Comparison of ENCODE assay signal across 8 cellular contexts in genomic region chr12:70733385-70733784, GRCh38.
DNase-seq lines count a peak whose midpoint lies in the region; ATAC-seq and TF ChIP-seq lines count a peak whose summit lies in the region.

No MANE protein-coding gene starts in this region.

- peaks cover 0 to 3% of the 10 kb centered on the region in 2 donors for H3K9me3 ChIP-seq in neuronal stem cell (replicated peaks in 1 of 2; ENCODE audit: control insufficient read depth in 2 of 2, insufficient read depth in 1 of 2, low read depth in 1 of 2, low read length in 2 of 2)

- H3K9ac ChIP-seq in neuronal stem cell (ENCODE audit: low read depth, low read length, poor library complexity), result no peak overlapping the region

- no peak overlapping the region for H2BK15ac ChIP-seq in neuronal stem cell (ENCODE audit: low read length)

- no peak overlapping the region for H2AFZ ChIP-seq in neuronal stem cell (ENCODE audit: low read length)

- H3K36me3 ChIP-seq in neuronal stem cell (replicated peaks in 1 of 2; ENCODE audit: control insufficient read depth in 2 of 2, insufficient read depth in 2 of 2, low read length in 2 of 2), result no peaks in the 10 kb centered on the region

- WGBS in neuronal stem cell (ENCODE audit: extremely low coverage in 2 of 2, insufficient read length in 2 of 2, insufficient replicate concordance in 1 of 2), 2 donors, result no CpG with 5 or more reads among the region's 4 CpGs

- no peak overlapping the region for H3K4me2 ChIP-seq in neuronal stem cell (ENCODE audit: insufficient read depth, low read length, poor library complexity, severe bottlenecking)

- no peak overlapping the region for H3K4me3 Mint-ChIP-seq in activated naive CD8-positive, alpha-beta T cell treated with anti-CD3 and anti-CD28 coated beads, Interleukin-2, amount 50 U/mL, for 24 hours

- H3K23ac ChIP-seq in neuronal stem cell (ENCODE audit: low read depth, low read length, poor library complexity), result no peak overlapping the region

- H2BK12ac ChIP-seq in neuronal stem cell (ENCODE audit: low read length), result no peak overlapping the region

- no peak overlapping the region for H3K4ac ChIP-seq in neuronal stem cell (ENCODE audit: low read length)

- H3K27me3 Mint-ChIP-seq in activated naive CD8-positive, alpha-beta T cell treated with anti-CD3 and anti-CD28 coated beads, Interleukin-2, amount 50 U/mL, for 24 hours, result peaks cover 5% of the 10 kb centered on the region

- no peaks in the 10 kb centered on the region for H3K4me1 Mint-ChIP-seq in activated naive CD8-positive, alpha-beta T cell treated with anti-CD3 and anti-CD28 coated beads, Interleukin-2, amount 50 U/mL, for 24 hours

- no peak overlapping the region for H2BK120ac ChIP-seq in neuronal stem cell (ENCODE audit: low read depth, low read length)

- no peak overlapping the region for H4K91ac ChIP-seq in neuronal stem cell (ENCODE audit: low read depth, low read length, poor library complexity)

- no peaks in the 10 kb centered on the region for H3K4me1 ChIP-seq in neuronal stem cell (ENCODE audit: control insufficient read depth in 2 of 2, insufficient read depth in 1 of 2, low read depth in 1 of 2, low read length in 2 of 2)

- no peak overlapping the region for H4K8ac ChIP-seq in neuronal stem cell (ENCODE audit: low read depth, low read length)

- no peak overlapping the region for H3K27ac Mint-ChIP-seq in activated naive CD8-positive, alpha-beta T cell treated with anti-CD3 and anti-CD28 coated beads, Interleukin-2, amount 50 U/mL, for 24 hours

- H3K79me1 ChIP-seq in neuronal stem cell (ENCODE audit: low read depth, low read length), result no peaks in the 10 kb centered on the region

- no peak overlapping the region for H2BK5ac ChIP-seq in neuronal stem cell (ENCODE audit: low read length)

- H3K27ac ChIP-seq in neuronal stem cell (replicated peaks; ENCODE audit: low read length), result no peak overlapping the region

- TF ChIP-seq CTCF in fibroblast of mammary gland (conservative IDR thresholded peaks at IDR 0.05; ENCODE audit: control insufficient read depth, insufficient read depth, low read depth, low read length), result peak; percentile 88

- H3K9me3 Mint-ChIP-seq in activated naive CD8-positive, alpha-beta T cell treated with anti-CD3 and anti-CD28 coated beads, Interleukin-2, amount 50 U/mL, for 24 hours, result no peaks in the 10 kb centered on the region

- H3K18ac ChIP-seq in neuronal stem cell (ENCODE audit: low read length), result no peak overlapping the region

- H2AK5ac ChIP-seq in neuronal stem cell (ENCODE audit: low read depth, low read length), result no peak overlapping the region

- ATAC-seq in GM18511 (IDR thresholded peaks at IDR 0.05; ENCODE audit: unreplicated experiment), result peak; percentile 94
- ATAC-seq in HG02840 (IDR thresholded peaks at IDR 0.05; ENCODE audit: low FRiP score, unreplicated experiment), result peak; percentile 89
- ATAC-seq in SK-N-SH treated with all-trans-retinoic acid at 6 μM for 48 hours, result peak; percentile 94
- no peak for ATAC-seq in activated naive CD8-positive, alpha-beta T cell treated with anti-CD3 and anti-CD28 coated beads, Interleukin-2, amount 50 U/mL, for 24 hours

- no peaks in the 10 kb centered on the region for H3K27me3 ChIP-seq in neuronal stem cell (ENCODE audit: control insufficient read depth in 3 of 3, insufficient read depth in 3 of 3, low read depth in 1 of 3, low read length in 3 of 3)

- H3K4me3 ChIP-seq in fibroblast of mammary gland (ENCODE audit: control insufficient read depth, low read depth, low read length) (no peak overlapping the region), neuronal stem cell (ENCODE audit: low read length in 2 of 2) (no peak overlapping the region)

- no peaks in the 10 kb centered on the region for H3K36me3 Mint-ChIP-seq in activated naive CD8-positive, alpha-beta T cell treated with anti-CD3 and anti-CD28 coated beads, Interleukin-2, amount 50 U/mL, for 24 hours (ENCODE audit: low read depth)

- peak; percentile 87 for DNase-seq in Ammon's horn (ENCODE audit: low spot score)
- DNase-seq in NCI-H1092 (lab: John Stamatoyannopoulos, UW), result peak; percentile 64
- peak; percentile 84 for DNase-seq in fibroblast of mammary gland (ENCODE audit: low read depth)
- peak; percentile 56 for DNase-seq in neuronal stem cell (ENCODE audit: low spot score)
- DNase-seq in activated naive CD8-positive, alpha-beta T cell treated with anti-CD3 and anti-CD28 coated beads, Interleukin-2, amount 50 U/mL, for 24 hours, result no peak

- H3K14ac ChIP-seq in neuronal stem cell (ENCODE audit: low read length), result no peak overlapping the region

TF ChIP-seq in SK-N-SH treated with all-trans-retinoic acid at 6 μM for 48 hours, 23 proteins besides CTCF, POLR2A, EP300 and RAD21:
- TF ChIP-seq PATZ1 (CRISPR knock-in tag; IDR thresholded peaks at IDR 0.05; ENCODE audit: borderline replicate concordance) (no peak), PPARA (CRISPR knock-in tag; IDR thresholded peaks at IDR 0.05; ENCODE audit: borderline replicate concordance) (no peak)
